10 cellular contexts compared by ENCODE assay signal in the genomic region with DNA sequence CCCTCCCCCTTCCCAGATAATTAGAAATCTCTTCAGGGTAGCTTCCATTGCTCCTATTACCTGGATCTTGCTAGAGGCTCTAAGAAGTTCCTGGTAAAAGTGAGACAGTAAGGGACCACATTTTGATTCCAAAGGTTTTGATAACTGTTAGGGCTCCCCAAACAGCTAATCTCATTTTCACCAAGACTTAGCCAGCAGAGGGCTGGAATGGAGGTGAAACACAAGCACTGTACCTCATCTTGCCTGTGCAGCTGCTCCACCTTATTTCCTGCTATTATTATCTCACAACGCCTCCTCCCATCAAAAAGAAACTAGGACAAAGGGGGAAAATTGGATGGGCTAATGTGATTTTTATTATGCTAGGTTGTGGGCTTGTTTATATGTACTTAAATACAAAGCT. TPM values are rescaled to one million over a fixed set of nuclear protein-coding genes. Genes with fewer than 3 reads are reported as not detected.
DNase-seq lines count a peak whose midpoint lies in the region; ATAC-seq, FAIRE-seq and TF ChIP-seq lines count a peak whose summit lies in the region.
"Had no signal": no experiment of that assay in that cellular context is flagged by ENCODE, and none has a peak within 500 bp of the region (broad histone marks: within the 10 kb centered on the region; RNA-seq: fewer than 3 reads in every experiment).

No MANE protein-coding gene starts in this region.

- peak overlapping the region; percentile 26 for H3K4me3 Mint-ChIP-seq in activated CD4-positive, alpha-beta T cell treated with anti-CD3 and anti-CD28 coated beads for 36 hours
- peak overlapping the region; percentile 30 for H3K4me3 Mint-ChIP-seq in endodermal cell

- peaks cover 78% of the 10 kb centered on the region for H3K4me1 Mint-ChIP-seq in activated CD4-positive, alpha-beta T cell treated with anti-CD3 and anti-CD28 coated beads for 36 hours
- H3K4me1 Mint-ChIP-seq in endodermal cell, result peaks cover 54% of the 10 kb centered on the region

- H3K4me3 ChIP-seq in endodermal cell (ENCODE audit: low read length) (peak overlapping the region; percentile 88), sigmoid colon (no peak overlapping the region), left lung (no peak overlapping the region)

- H3K9ac ChIP-seq in endodermal cell (ENCODE audit: extremely low read depth, low read length, poor library complexity, severe bottlenecking), result no peak overlapping the region

- H3K27me3 Mint-ChIP-seq in activated CD4-positive, alpha-beta T cell treated with anti-CD3 and anti-CD28 coated beads for 36 hours, result no peaks in the 10 kb centered on the region
- H3K27me3 Mint-ChIP-seq in endodermal cell (ENCODE audit: insufficient read depth), result no peaks in the 10 kb centered on the region

- CTCF ChIA-PET in activated CD4-positive, alpha-beta T cell treated with anti-CD3 and anti-CD28 coated beads for 36 hours (lab: Charles Lee), result interaction anchor here (0.8 to 1.5 kb wide), 3 partner anchors 10 to 38 kb away, joined by 3 to 5 read pairs (median 3); no protein-coding TSS in a partner anchor

- POLR2A ChIA-PET in activated CD4-positive, alpha-beta T cell treated with anti-CD3 and anti-CD28 coated beads for 36 hours (lab: Charles Lee), result no interaction called here

- H3K36me3 ChIP-seq in endodermal cell (ENCODE audit: control insufficient read depth, insufficient read depth, low read length) (peaks cover 9% of the 10 kb centered on the region), sigmoid colon (no peaks in the 10 kb centered on the region), left lung (no peaks in the 10 kb centered on the region)

- TF ChIP-seq CTCF in endodermal cell (conservative IDR thresholded peaks at IDR 0.05) (peak; percentile 31), sigmoid colon (IDR thresholded peaks at IDR 0.05) (no peak), left lung (IDR thresholded peaks at IDR 0.05) (no peak)

- no peaks in the 10 kb centered on the region for H3K27me3 ChIP-seq in endodermal cell (ENCODE audit: control insufficient read depth, insufficient read depth, low read length, poor library complexity, severe bottlenecking)
- no peaks in the 10 kb centered on the region for H3K27me3 ChIP-seq in sigmoid colon
- no peaks in the 10 kb centered on the region for H3K27me3 ChIP-seq in left lung

- no peak for TF ChIP-seq POLR2A in sigmoid colon (IDR thresholded peaks at IDR 0.05)

- H3K9me3 ChIP-seq in endodermal cell (ENCODE audit: control insufficient read depth, low read length) (peaks cover 9% of the 10 kb centered on the region), sigmoid colon (no peaks in the 10 kb centered on the region), left lung (no peaks in the 10 kb centered on the region)

- no peak for TF ChIP-seq EP300 in sigmoid colon (IDR thresholded peaks at IDR 0.05)

- H3K4me1 ChIP-seq in endodermal cell (ENCODE audit: control insufficient read depth, insufficient read depth, low read length) (peaks cover 6% of the 10 kb centered on the region), sigmoid colon (peaks cover 0 to 100% (median 96%) of the 10 kb centered on the region in 4 donors), left lung (peaks cover 55 to 97% of the 10 kb centered on the region in 2 donors)

- peak overlapping the region; percentile 65 for H3K27ac ChIP-seq in endodermal cell (ENCODE audit: low read depth, low read length)
- H3K27ac ChIP-seq in sigmoid colon, result peak overlapping the region; percentile 5 to 99 (median 71)
- H3K27ac ChIP-seq in left lung, result no peak overlapping the region

- no CpG with 5 or more reads among the region's 1 CpG for WGBS in endodermal cell (ENCODE audit: insufficient coverage in 1 of 2, insufficient read length in 1 of 2), 2 experiments
- 7 to 18% methylated on average over 1 of the region's 1 CpG for WGBS in sigmoid colon, 2 donors

- no peak overlapping the region for H3K27ac Mint-ChIP-seq in activated CD4-positive, alpha-beta T cell treated with anti-CD3 and anti-CD28 coated beads for 36 hours
- H3K27ac Mint-ChIP-seq in endodermal cell, result peak overlapping the region; percentile 6

- H3K36me3 Mint-ChIP-seq in activated CD4-positive, alpha-beta T cell treated with anti-CD3 and anti-CD28 coated beads for 36 hours (ENCODE audit: low read depth), result peaks cover 22% of the 10 kb centered on the region
- peaks cover 13% of the 10 kb centered on the region for H3K36me3 Mint-ChIP-seq in endodermal cell (ENCODE audit: low read depth)

- intact Hi-C loops in activated CD4-positive, alpha-beta T cell treated with anti-CD3 and anti-CD28 coated beads for 36 hours (cut with DNase I, micrococcal nuclease), result no loop called here
- intact Hi-C loops in sigmoid colon (cut with DNase I) (no loop called here), left lung (cut with DNase I) (no loop called here)

- DNase-seq in activated CD4-positive, alpha-beta T cell treated with anti-CD3 and anti-CD28 coated beads for 36 hours, result no peak
- DNase-seq in activated CD4-positive, alpha-beta T cell treated with anti-CD3 and anti-CD28 coated beads for 4 hours, result no peak
- peak; percentile 33 to 75 for DNase-seq in NCI-H524 (lab: John Stamatoyannopoulos, UW)
- DNase-seq in endodermal cell, result no peak
- DNase-seq in sigmoid colon, result no peak
- DNase-seq in left lung, result no peak
- no peak for DNase-seq in HTR-8/SVneo (ENCODE audit: insufficient read length, low spot score)
- no peak for DNase-seq in OCI-M2 (lab: John Stamatoyannopoulos, UW; ENCODE audit: unreplicated experiment)
- DNase-seq: C1 segment of cervical spinal cord, T-helper 1 cell had no signal

- FAIRE-seq in HTR-8/SVneo (lab: Jason Lieb, UNC), result no peak

- ATAC-seq in activated CD4-positive, alpha-beta T cell treated with anti-CD3 and anti-CD28 coated beads for 36 hours, result peak; percentile 53
- ATAC-seq in left lung, result no peak

- no peaks in the 10 kb centered on the region for H3K9me3 Mint-ChIP-seq in activated CD4-positive, alpha-beta T cell treated with anti-CD3 and anti-CD28 coated beads for 36 hours (ENCODE audit: low read depth)
- H3K9me3 Mint-ChIP-seq in endodermal cell, result peaks cover 2% of the 10 kb centered on the region

RNA-seq across cellular contexts. Expression of a gene that starts 7.3 kb away (rescaled TPM):
- total RNA-seq in activated CD4-positive, alpha-beta T cell treated with anti-CD3 and anti-CD28 coated beads for 36 hours, result 100 to 1,000 TPM; 115 to 148 TPM
- 100 to 1,000 TPM; 261 to 289 TPM for total RNA-seq in endodermal cell
- 232 TPM for polyA plus RNA-seq in endodermal cell (2013, experiment 1 of 2)
- 214 TPM for polyA plus RNA-seq in endodermal cell (2013, experiment 2 of 2)
- total RNA-seq in sigmoid colon, result 100 to 1,000 TPM in 1 of 4 donors, 10 to 100 TPM in 3; 69.9 to 149 (median 72.7) TPM
- 10 to 100 TPM in 2 of 3 donors, 1 to 10 TPM in 1; 8.6 to 44.7 (median 10.2) TPM for polyA plus RNA-seq in sigmoid colon
- total RNA-seq in left lung, result 100 to 1,000 TPM in 1 of 2 donors, 10 to 100 TPM in 1; 82.2 to 113 TPM

RNA-seq across cellular contexts. Expression of a gene that starts 41.8 kb away (rescaled TPM):
- 10 to 100 TPM; 59.6 to 74.3 TPM for total RNA-seq in activated CD4-positive, alpha-beta T cell treated with anti-CD3 and anti-CD28 coated beads for 36 hours
- total RNA-seq in endodermal cell, result 10 to 100 TPM; 55.7 to 61.8 TPM
- 58.0 TPM for polyA plus RNA-seq in endodermal cell (2013, experiment 1 of 2)
- 62.1 TPM for polyA plus RNA-seq in endodermal cell (2013, experiment 2 of 2)
- total RNA-seq in sigmoid colon, result 10 to 100 TPM; 20.5 to 38.5 (median 36.0) TPM
- 10 to 100 TPM; 15.6 to 30.9 (median 17.3) TPM for polyA plus RNA-seq in sigmoid colon
- 10 to 100 TPM; 32.2 to 35.4 TPM for total RNA-seq in left lung

Comparison
In these comparisons a context has a peak if more than half of its experiments do, and no peak if none do; other contexts are left out.
1. DNase-seq: peak in NCI-H524 (2 of 2); none in activated CD4-positive, alpha-beta T cell treated with anti-CD3 and anti-CD28 coated beads for 36 hours (single experiment), activated CD4-positive, alpha-beta T cell treated with anti-CD3 and anti-CD28 coated beads for 4 hours (0 of 2), endodermal cell (single experiment), sigmoid colon (single experiment), left lung (0 of 2), HTR-8/SVneo (single experiment) and OCI-M2 (single experiment).
2. H3K27ac ChIP-seq: peak in endodermal cell (single experiment) and sigmoid colon (4 of 4); none in left lung (0 of 2).